ENCODE assay signal across 20 cellular contexts in the genomic region with DNA sequence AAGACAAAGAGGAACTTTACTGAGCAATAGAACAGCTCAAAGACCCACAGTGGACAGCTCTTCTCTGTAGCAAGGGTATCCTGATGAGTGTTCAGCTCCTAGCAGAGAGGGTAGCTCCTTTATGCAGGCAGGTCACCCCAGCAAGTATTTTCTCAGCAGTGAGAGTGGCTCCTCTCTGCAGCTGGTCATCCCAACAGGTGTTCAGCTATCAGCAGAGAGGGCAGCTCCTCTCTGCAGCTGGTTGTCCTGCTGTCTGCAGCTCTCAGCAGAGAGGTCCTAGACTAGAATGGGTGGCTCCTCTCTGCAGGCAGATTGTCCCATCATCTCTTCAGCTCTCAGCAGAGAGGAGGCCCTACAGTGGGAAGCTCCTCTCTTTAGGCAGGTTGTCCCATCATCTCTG.
"Had no signal": no experiment of that assay in that cellular context is flagged by ENCODE, and none has a peak within 500 bp of the region (broad histone marks: within the 10 kb centered on the region; RNA-seq: fewer than 3 reads in every experiment).

No MANE protein-coding gene starts in this region.

- H3K4me1 ChIP-seq: breast epithelium had no signal

- H3K27ac ChIP-seq: breast epithelium, colonic mucosa, esophagus muscularis mucosa, left ventricle myocardium inferior, pancreas, skin epidermis, transverse colon had no signal

- H3K9me3 ChIP-seq: breast epithelium, colonic mucosa, esophagus muscularis mucosa, left ventricle myocardium inferior, pancreas, transverse colon had no signal

- H3K27me3 ChIP-seq: breast epithelium, colonic mucosa, esophagus muscularis mucosa, pancreas, transverse colon had no signal

- H3K4me3 ChIP-seq: breast epithelium, colonic mucosa, esophagus muscularis mucosa, left ventricle myocardium inferior, pancreas, skin epidermis, transverse colon had no signal

- H3K36me3 ChIP-seq: breast epithelium, colonic mucosa, left ventricle myocardium inferior, pancreas, transverse colon had no signal

- FAIRE-seq: frontal cortex, pancreas, urothelium cell line had no signal

- ATAC-seq: activated T-cell treated with anti-CD3 and anti-CD28 coated beads, Interleukin-2, amount 50 U/mL, for 72 hours; natural killer cell; pancreas had no signal

- DNase-seq: activated CD4-positive, alpha-beta memory T cell treated with anti-CD3 and anti-CD28 coated beads for 36 hours; activated CD4-positive, alpha-beta T cell treated with anti-CD3 and anti-CD28 coated beads for 48 hours; activated effector memory CD4-positive, alpha-beta T cell treated with Interleukin-2 at 50 U/mL for 16 hours; activated naive CD4-positive, alpha-beta T cell treated with anti-CD3 and anti-CD28 coated beads for 36 hours; activated naive CD8-positive, alpha-beta T cell treated with anti-CD3 and anti-CD28 coated beads, Interleukin-2, amount 10 ng/mL, durations not matched to agents 7 days and 5 days; activated T-cell treated with anti-CD3 and anti-CD28 coated beads, Interleukin-2, amount 50 U/mL, for 72 hours; amniotic stem cell; colonic mucosa; glutamatergic neuron; hippocampal formation; left ventricle myocardium inferior; natural killer cell; stimulated activated CD4-positive, alpha-beta T cell treated with anti-CD3 and anti-CD28 coated beads, Interleukin-1b, Interleukin-23, amount 100 ng/mL, for 48 hours; transverse colon had no signal
